In the genomic region with DNA sequence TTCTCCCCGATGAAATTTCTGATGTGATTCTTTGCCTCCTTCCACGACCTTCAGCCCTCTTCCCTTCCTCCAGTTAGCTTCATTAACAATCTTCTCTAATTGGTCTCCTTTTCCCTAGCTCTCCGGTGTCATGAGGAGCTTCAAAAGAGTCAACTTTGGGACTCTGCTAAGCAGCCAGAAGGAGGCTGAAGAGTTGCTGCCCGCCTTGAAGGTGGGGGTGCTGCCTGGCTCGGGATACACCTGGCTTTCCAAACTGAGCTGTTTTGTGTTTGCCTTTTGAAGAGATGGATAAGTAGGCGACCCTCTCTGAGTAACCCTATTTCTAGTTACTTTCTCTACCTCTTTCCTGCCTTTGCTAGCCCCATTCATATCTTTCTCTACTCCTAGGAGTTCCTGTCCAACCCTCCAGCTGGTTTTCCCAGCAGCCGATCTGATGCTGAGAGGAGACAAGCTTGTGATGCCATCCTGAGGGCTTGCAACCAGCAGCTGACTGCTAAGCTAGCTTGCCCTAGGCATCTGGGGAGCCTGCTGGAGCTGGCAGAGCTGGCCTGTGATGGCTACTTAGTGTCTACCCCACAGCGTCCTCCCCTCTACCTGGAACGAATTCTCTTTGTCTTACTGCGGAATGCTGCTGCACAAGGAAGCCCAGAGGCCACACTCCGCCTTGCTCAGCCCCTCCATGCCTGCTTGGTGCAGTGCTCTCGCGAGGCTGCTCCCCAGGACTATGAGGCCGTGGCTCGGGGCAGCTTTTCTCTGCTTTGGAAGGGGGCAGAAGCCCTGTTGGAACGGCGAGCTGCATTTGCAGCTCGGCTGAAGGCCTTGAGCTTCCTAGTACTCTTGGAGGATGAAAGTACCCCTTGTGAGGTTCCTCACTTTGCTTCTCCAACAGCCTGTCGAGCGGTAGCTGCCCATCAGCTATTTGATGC, we compare ENCODE assay signal across 8 cellular contexts. TPM values are rescaled to one million over a fixed set of nuclear protein-coding genes. Genes with fewer than 3 reads are reported as not detected.
DNase-seq lines count a peak whose midpoint lies in the region; ATAC-seq and TF ChIP-seq lines count a peak whose summit lies in the region.

No MANE protein-coding gene starts in this region.

- no peaks in the 10 kb centered on the region for H3K27me3 ChIP-seq in spleen (replicated peaks in 1 of 7)

- 58 to 67% (median 65%) methylated on average over 17 to 20 of the region's 20 CpGs for WGBS in spleen, 5 donors

- intact Hi-C loops in spleen (cut with DNase I; ENCODE audit: low total_unique reads): no loop called here

- no peaks in the 10 kb centered on the region for H3K9me3 ChIP-seq in SK-N-MC (ENCODE audit: low read depth, low read length)
- no peaks in the 10 kb centered on the region for H3K9me3 ChIP-seq in spleen

- peaks cover 39% of the 10 kb centered on the region for H3K4me1 Mint-ChIP-seq in T-helper 2 cell treated with Interferon-gamma antibody and Interleukin-4, amounts not matched to agents 5 μg/mL and 100 μg/mL, for 36 hours (ENCODE audit: low read depth)

- H3K27ac ChIP-seq in SK-N-MC (no peak overlapping the region; the same call in 1 of the 2 replicates), spleen (peak overlapping the region in 5 of 8 donors; percentile 61 to 80 (median 69))

- H3K27me3 Mint-ChIP-seq in T-helper 2 cell treated with Interferon-gamma antibody and Interleukin-4, amounts not matched to agents 5 μg/mL and 100 μg/mL, for 36 hours (ENCODE audit: low read depth): no peaks in the 10 kb centered on the region

- no peak for TF ChIP-seq CTCF in spleen (IDR thresholded peaks at IDR 0.05 in 8 of 11, conservative IDR thresholded peaks at IDR 0.05 in 3 of 11)

- H3K36me3 Mint-ChIP-seq in T-helper 2 cell treated with Interferon-gamma antibody and Interleukin-4, amounts not matched to agents 5 μg/mL and 100 μg/mL, for 36 hours (ENCODE audit: low read depth): peaks cover 37% of the 10 kb centered on the region

- ATAC-seq in HG03432 (IDR thresholded peaks at IDR 0.05; ENCODE audit: unreplicated experiment): no peak

- H3K9me3 Mint-ChIP-seq in T-helper 2 cell treated with Interferon-gamma antibody and Interleukin-4, amounts not matched to agents 5 μg/mL and 100 μg/mL, for 36 hours: no peaks in the 10 kb centered on the region

- no peak for DNase-seq in T-helper 2 cell treated with Interferon-gamma antibody and Interleukin-4, amounts not matched to agents 5 μg/mL and 100 μg/mL, for 36 hours (ENCODE audit: low spot score)
- no peak for DNase-seq in T-helper 2 cell
- no peak for DNase-seq in SK-N-MC (ENCODE audit: low read depth, low spot score)
- DNase-seq in foreskin melanocyte: peak; percentile 46
- no peak for DNase-seq in spleen
- no peak for DNase-seq in NCI-H524 (lab: John Stamatoyannopoulos, UW)
- DNase-seq in C1 segment of cervical spinal cord (lab: John Stamatoyannopoulos, UW): no peak

- H3K4me1 ChIP-seq in spleen: peaks cover 5 to 34% (median 23%) of the 10 kb centered on the region in 6 donors

- H3K9ac ChIP-seq in SK-N-MC (ENCODE audit: insufficient read length): peak overlapping the region; percentile 89

- H3K27ac Mint-ChIP-seq in T-helper 2 cell treated with Interferon-gamma antibody and Interleukin-4, amounts not matched to agents 5 μg/mL and 100 μg/mL, for 36 hours: peak overlapping the region; percentile 95

- TF ChIP-seq POLR2A in spleen (IDR thresholded peaks at IDR 0.05): no peak

- peaks cover 31% of the 10 kb centered on the region for H3K36me3 ChIP-seq in SK-N-MC (ENCODE audit: insufficient read depth, low read length)
- H3K36me3 ChIP-seq in spleen: peaks cover 0 to 6% (median 0%) of the 10 kb centered on the region in 6 donors

- peak overlapping the region; percentile 98 for H3K4me3 Mint-ChIP-seq in T-helper 2 cell treated with Interferon-gamma antibody and Interleukin-4, amounts not matched to agents 5 μg/mL and 100 μg/mL, for 36 hours

- H3K4me3 ChIP-seq in SK-N-MC (peak overlapping the region; percentile 100), spleen (peak overlapping the region; percentile 44 to 92 (median 72))

RNA-seq across cellular contexts. Expression of a gene that starts 0.8 kb away (rescaled TPM):
- 1 to 10 TPM; 1.7 to 7.2 (median 4.7) TPM for total RNA-seq in spleen
- polyA plus RNA-seq in spleen: 1 to 10 TPM in 1 of 3 donors, under 1 TPM in 2; 0.85 to 1.9 (median 0.93) TPM

RNA-seq across cellular contexts. Expression of a gene that starts 26.4 kb away (rescaled TPM):
- 100 to 1,000 TPM; 399 to 795 (median 497) TPM for total RNA-seq in spleen
- 1,000 to 10,000 TPM; 1,813 to 2,525 (median 1,837) TPM for polyA plus RNA-seq in spleen

RNA-seq across cellular contexts. Expression of a gene that starts 30.6 kb away (rescaled TPM):
- total RNA-seq in spleen: 10 to 100 TPM; 31.1 to 53.3 (median 34.9) TPM
- 10 to 100 TPM; 56.6 to 79.2 (median 76.0) TPM for polyA plus RNA-seq in spleen

RNA-seq across cellular contexts. Expression of a gene that starts 36.9 kb away (rescaled TPM):
- 10 to 100 TPM in 5 of 7 donors, 1 to 10 TPM in 2; 9.4 to 20.8 (median 14.4) TPM for total RNA-seq in spleen
- 10 to 100 TPM in 1 of 3 donors, 1 to 10 TPM in 2; 4.6 to 10.1 (median 4.9) TPM for polyA plus RNA-seq in spleen

RNA-seq across cellular contexts. Expression of a gene that starts 52.5 kb away (rescaled TPM):
- 10 to 100 TPM; 39.3 to 67.9 (median 49.7) TPM for total RNA-seq in spleen
- polyA plus RNA-seq in spleen: 10 to 100 TPM; 32.4 to 42.4 (median 33.5) TPM
